ENCODE assay signal across 1 cellular context in the genomic region with DNA sequence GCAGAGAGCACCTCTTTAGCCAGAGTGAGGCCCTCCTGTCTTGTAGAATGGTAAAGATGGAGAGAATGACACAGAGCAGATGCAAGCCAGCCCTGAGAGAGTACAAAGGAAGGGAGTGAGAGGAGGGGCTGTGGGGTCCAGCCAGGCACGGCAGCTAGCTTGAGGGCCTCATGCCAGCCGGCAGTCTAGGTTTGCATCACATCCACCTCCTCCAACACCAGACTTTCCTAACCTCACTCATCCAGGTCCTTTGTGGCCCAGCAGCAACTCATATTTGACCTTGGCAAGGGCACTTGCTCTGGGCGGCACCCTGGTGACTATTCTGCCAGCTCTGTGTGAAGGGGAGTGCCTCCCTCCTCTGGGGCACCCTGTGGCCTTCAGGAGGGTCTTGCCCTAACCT.
TF ChIP-seq lines count a peak whose summit lies in the region.

No MANE protein-coding gene starts in this region.

TF ChIP-seq in SK-N-SH, 30 proteins besides CTCF, POLR2A, EP300 and RAD21:
- TF ChIP-seq, protein P1, sequence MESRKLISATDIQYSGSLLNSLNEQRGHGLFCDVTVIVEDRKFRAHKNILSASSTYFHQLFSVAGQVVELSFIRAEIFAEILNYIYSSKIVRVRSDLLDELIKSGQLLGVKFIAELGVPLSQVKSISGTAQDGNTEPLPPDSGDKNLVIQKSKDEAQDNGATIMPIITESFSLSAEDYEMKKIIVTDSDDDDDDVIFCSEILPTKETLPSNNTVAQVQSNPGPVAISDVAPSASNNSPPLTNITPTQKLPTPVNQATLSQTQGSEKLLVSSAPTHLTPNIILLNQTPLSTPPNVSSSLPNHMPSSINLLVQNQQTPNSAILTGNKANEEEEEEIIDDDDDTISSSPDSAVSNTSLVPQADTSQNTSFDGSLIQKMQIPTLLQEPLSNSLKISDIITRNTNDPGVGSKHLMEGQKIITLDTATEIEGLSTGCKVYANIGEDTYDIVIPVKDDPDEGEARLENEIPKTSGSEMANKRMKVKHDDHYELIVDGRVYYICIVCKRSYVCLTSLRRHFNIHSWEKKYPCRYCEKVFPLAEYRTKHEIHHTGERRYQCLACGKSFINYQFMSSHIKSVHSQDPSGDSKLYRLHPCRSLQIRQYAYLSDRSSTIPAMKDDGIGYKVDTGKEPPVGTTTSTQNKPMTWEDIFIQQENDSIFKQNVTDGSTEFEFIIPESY (IDR thresholded peaks at IDR 0.05; ENCODE audit: borderline replicate concordance, low read depth) = no peak
- TF ChIP-seq GABPA (IDR thresholded peaks at IDR 0.05; ENCODE audit: low read depth) = no peak
- TF ChIP-seq RFX5 (IDR thresholded peaks at IDR 0.05; ENCODE audit: low read length) = no peak
- TF ChIP-seq, protein P2, sequence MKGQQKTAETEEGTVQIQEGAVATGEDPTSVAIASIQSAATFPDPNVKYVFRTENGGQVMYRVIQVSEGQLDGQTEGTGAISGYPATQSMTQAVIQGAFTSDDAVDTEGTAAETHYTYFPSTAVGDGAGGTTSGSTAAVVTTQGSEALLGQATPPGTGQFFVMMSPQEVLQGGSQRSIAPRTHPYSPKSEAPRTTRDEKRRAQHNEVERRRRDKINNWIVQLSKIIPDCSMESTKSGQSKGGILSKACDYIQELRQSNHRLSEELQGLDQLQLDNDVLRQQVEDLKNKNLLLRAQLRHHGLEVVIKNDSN (IDR thresholded peaks at IDR 0.05; ENCODE audit: borderline replicate concordance, low read depth) = no peak
- no peak for TF ChIP-seq ELF1 (IDR thresholded peaks at IDR 0.05)
- TF ChIP-seq, protein P3, sequence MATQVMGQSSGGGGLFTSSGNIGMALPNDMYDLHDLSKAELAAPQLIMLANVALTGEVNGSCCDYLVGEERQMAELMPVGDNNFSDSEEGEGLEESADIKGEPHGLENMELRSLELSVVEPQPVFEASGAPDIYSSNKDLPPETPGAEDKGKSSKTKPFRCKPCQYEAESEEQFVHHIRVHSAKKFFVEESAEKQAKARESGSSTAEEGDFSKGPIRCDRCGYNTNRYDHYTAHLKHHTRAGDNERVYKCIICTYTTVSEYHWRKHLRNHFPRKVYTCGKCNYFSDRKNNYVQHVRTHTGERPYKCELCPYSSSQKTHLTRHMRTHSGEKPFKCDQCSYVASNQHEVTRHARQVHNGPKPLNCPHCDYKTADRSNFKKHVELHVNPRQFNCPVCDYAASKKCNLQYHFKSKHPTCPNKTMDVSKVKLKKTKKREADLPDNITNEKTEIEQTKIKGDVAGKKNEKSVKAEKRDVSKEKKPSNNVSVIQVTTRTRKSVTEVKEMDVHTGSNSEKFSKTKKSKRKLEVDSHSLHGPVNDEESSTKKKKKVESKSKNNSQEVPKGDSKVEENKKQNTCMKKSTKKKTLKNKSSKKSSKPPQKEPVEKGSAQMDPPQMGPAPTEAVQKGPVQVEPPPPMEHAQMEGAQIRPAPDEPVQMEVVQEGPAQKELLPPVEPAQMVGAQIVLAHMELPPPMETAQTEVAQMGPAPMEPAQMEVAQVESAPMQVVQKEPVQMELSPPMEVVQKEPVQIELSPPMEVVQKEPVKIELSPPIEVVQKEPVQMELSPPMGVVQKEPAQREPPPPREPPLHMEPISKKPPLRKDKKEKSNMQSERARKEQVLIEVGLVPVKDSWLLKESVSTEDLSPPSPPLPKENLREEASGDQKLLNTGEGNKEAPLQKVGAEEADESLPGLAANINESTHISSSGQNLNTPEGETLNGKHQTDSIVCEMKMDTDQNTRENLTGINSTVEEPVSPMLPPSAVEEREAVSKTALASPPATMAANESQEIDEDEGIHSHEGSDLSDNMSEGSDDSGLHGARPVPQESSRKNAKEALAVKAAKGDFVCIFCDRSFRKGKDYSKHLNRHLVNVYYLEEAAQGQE (IDR thresholded peaks at IDR 0.05; ENCODE audit: low read depth, low read length) = no peak
- peak; percentile 24; the same call in 1 of the 2 replicates for TF ChIP-seq POLR2AphosphoS5 (IDR thresholded peaks at IDR 0.05; ENCODE audit: low read depth, low read length)
- TF ChIP-seq TCF12 (IDR thresholded peaks at IDR 0.05) = peak; percentile 78
- no peak for TF ChIP-seq GATA2 (CRISPR knock-in tag; IDR thresholded peaks at IDR 0.05)
- TF ChIP-seq TEAD4 (IDR thresholded peaks at IDR 0.05; ENCODE audit: borderline replicate concordance, insufficient read depth) = no peak
- peak; percentile 14; the same call in 1 of the 2 replicates for TF ChIP-seq SMC3 (IDR thresholded peaks at IDR 0.05; ENCODE audit: low read depth, low read length)
- TF ChIP-seq JUND (IDR thresholded peaks at IDR 0.05) = no peak
- TF ChIP-seq TAF1 (IDR thresholded peaks at IDR 0.05; ENCODE audit: borderline replicate concordance, low read depth, low read length) = no peak
- TF ChIP-seq MEF2A (IDR thresholded peaks at IDR 0.05; ENCODE audit: borderline replicate concordance, low read depth) = no peak
- peak; percentile 69; the same call in 1 of the 2 replicates for TF ChIP-seq RXRA (IDR thresholded peaks at IDR 0.05; ENCODE audit: borderline replicate concordance, low read depth)
- TF ChIP-seq NFIC (IDR thresholded peaks at IDR 0.05; ENCODE audit: borderline replicate concordance) = peak; percentile 76
- no peak for TF ChIP-seq EZH2phosphoT487 (IDR thresholded peaks at IDR 0.05; ENCODE audit: borderline replicate concordance, low read depth)
- TF ChIP-seq FOXM1 (IDR thresholded peaks at IDR 0.05; ENCODE audit: low read depth) = no peak
- TF ChIP-seq SIN3A (IDR thresholded peaks at IDR 0.05; ENCODE audit: borderline replicate concordance, low read depth, low read length) = no peak
- no peak for TF ChIP-seq MXI1 (IDR thresholded peaks at IDR 0.05; ENCODE audit: low read depth, low read length)
- TF ChIP-seq MAX (IDR thresholded peaks at IDR 0.05; ENCODE audit: low read depth) = 0 out of 2 replicates have a peak, but pooled peaks have one; percentile 24
- no peak for TF ChIP-seq RCOR1 (IDR thresholded peaks at IDR 0.05; ENCODE audit: low read length)
- TF ChIP-seq, protein P4, sequence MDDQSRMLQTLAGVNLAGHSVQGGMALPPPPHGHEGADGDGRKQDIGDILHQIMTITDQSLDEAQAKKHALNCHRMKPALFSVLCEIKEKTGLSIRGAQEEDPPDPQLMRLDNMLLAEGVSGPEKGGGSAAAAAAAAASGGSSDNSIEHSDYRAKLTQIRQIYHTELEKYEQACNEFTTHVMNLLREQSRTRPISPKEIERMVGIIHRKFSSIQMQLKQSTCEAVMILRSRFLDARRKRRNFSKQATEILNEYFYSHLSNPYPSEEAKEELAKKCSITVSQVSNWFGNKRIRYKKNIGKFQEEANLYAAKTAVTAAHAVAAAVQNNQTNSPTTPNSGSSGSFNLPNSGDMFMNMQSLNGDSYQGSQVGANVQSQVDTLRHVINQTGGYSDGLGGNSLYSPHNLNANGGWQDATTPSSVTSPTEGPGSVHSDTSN (IDR thresholded peaks at IDR 0.05) = peak; percentile 55
- no peak for TF ChIP-seq IRF3 (IDR thresholded peaks at IDR 0.05; ENCODE audit: low read depth, low read length)
- no peak for TF ChIP-seq NRF1 (IDR thresholded peaks at IDR 0.05; ENCODE audit: low read depth, low read length)
- TF ChIP-seq YY1 (IDR thresholded peaks at IDR 0.05; ENCODE audit: low read depth) = no peak
